ENCODE assay signal across 22 cellular contexts in the genomic region with DNA sequence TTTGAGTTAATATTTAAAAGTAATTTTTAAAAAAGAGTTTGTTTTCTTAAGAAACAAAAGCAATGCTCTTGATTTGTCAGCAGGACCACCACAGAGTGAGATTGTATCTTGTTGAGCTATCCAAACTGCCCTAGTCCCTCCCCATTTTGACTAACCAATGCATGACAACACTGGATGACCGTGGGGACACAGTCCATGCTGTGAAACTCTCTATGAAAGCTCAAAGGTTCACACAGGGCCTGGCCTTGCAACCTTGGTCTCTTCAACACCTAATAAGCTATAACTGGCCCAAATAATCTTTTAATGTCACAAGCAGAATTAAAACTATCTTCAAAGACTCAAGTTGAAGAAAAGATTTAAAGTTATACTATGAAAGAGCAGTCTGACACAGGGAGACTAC. TPM values are rescaled to one million over a fixed set of nuclear protein-coding genes. Genes with fewer than 3 reads are reported as not detected.
"Had no signal": no experiment of that assay in that cellular context is flagged by ENCODE, and none has a peak within 500 bp of the region (broad histone marks: within the 10 kb centered on the region; RNA-seq: fewer than 3 reads in every experiment).

No MANE protein-coding gene starts in this region.

- H3K4me3 Mint-ChIP-seq: activated CD4-positive, alpha-beta memory T cell treated with anti-CD3 and anti-CD28 coated beads, Interleukin-2, amount 10 ng/mL, durations not matched to agents 7 days and 5 days; activated naive CD8-positive, alpha-beta T cell; activated T-cell treated with anti-CD3 and anti-CD28 coated beads, Interleukin-2, amount 50 U/mL, for 24 hours; natural killer cell treated with Interleukin-12 subunit alpha and Interleukin-12 subunit beta and Interleukin-15 and Interleukin-18, amount 100 ng/mL, for 72 hours; T-helper 17 cell had no signal

- H3K36me3 ChIP-seq: right atrium auricular region, vagina had no signal

- FAIRE-seq: bronchial epithelial cell had no signal

- H3K4me3 ChIP-seq: gastrocnemius medialis, right atrium auricular region, skin epidermis, stomach, vagina had no signal

- H3K27ac ChIP-seq: gastrocnemius medialis, right atrium auricular region, skin epidermis, stomach, vagina, VCaP had no signal

- ATAC-seq: gastrocnemius medialis; left ventricle myocardium superior; natural killer cell treated with Interleukin-12 subunit alpha and Interleukin-12 subunit beta and Interleukin-15 and Interleukin-18, amount 100 ng/mL, for 72 hours; T-helper 17 cell had no signal

- H3K9me3 ChIP-seq: gastrocnemius medialis, right atrium auricular region, stomach, vagina had no signal

- H3K27me3 ChIP-seq: gastrocnemius medialis, right atrium auricular region, stomach, vagina had no signal

- H3K9me3 Mint-ChIP-seq: activated CD4-positive, alpha-beta memory T cell treated with anti-CD3 and anti-CD28 coated beads, Interleukin-2, amount 10 ng/mL, durations not matched to agents 7 days and 5 days; activated T-cell treated with anti-CD3 and anti-CD28 coated beads, Interleukin-2, amount 50 U/mL, for 24 hours; natural killer cell treated with Interleukin-12 subunit alpha and Interleukin-12 subunit beta and Interleukin-15 and Interleukin-18, amount 100 ng/mL, for 72 hours had no signal

- H3K27me3 Mint-ChIP-seq: activated CD4-positive, alpha-beta memory T cell treated with anti-CD3 and anti-CD28 coated beads, Interleukin-2, amount 10 ng/mL, durations not matched to agents 7 days and 5 days; activated naive CD8-positive, alpha-beta T cell; activated T-cell treated with anti-CD3 and anti-CD28 coated beads, Interleukin-2, amount 50 U/mL, for 24 hours; natural killer cell treated with Interleukin-12 subunit alpha and Interleukin-12 subunit beta and Interleukin-15 and Interleukin-18, amount 100 ng/mL, for 72 hours; T-helper 17 cell had no signal

- H3K36me3 Mint-ChIP-seq: natural killer cell treated with Interleukin-12 subunit alpha and Interleukin-12 subunit beta and Interleukin-15 and Interleukin-18, amount 100 ng/mL, for 72 hours had no signal

- H3K27ac Mint-ChIP-seq: activated CD4-positive, alpha-beta memory T cell treated with anti-CD3 and anti-CD28 coated beads, Interleukin-2, amount 10 ng/mL, durations not matched to agents 7 days and 5 days; activated naive CD8-positive, alpha-beta T cell; activated T-cell treated with anti-CD3 and anti-CD28 coated beads, Interleukin-2, amount 50 U/mL, for 24 hours; natural killer cell treated with Interleukin-12 subunit alpha and Interleukin-12 subunit beta and Interleukin-15 and Interleukin-18, amount 100 ng/mL, for 72 hours; T-helper 17 cell had no signal

- DNase-seq: activated CD4-positive, alpha-beta memory T cell treated with anti-CD3 and anti-CD28 coated beads, Interleukin-2, amount 10 ng/mL, durations not matched to agents 7 days and 5 days; activated CD4-positive, alpha-beta T cell treated with anti-CD3 and anti-CD28 coated beads for 1 hour; activated T-cell treated with anti-CD3 and anti-CD28 coated beads, Interleukin-2, amount 50 U/mL, for 24 hours; cerebellar nuclear complex; cortex of kidney; gastrocnemius medialis; head of caudate nucleus; left ventricle myocardium superior; stimulated activated CD4-positive, alpha-beta T cell treated with anti-CD3 and anti-CD28 coated beads, Interleukin-15, amount 100 ng/mL, for 24 hours; stimulated activated CD4-positive, alpha-beta T cell treated with anti-CD3 and anti-CD28 coated beads, Interleukin-2, amount 100 ng/mL, for 48 hours; stomach; T-helper 17 cell; trophoblast cell had no signal

- H3K4me1 ChIP-seq: gastrocnemius medialis, right atrium auricular region, vagina had no signal

- H3K4me1 Mint-ChIP-seq: activated CD4-positive, alpha-beta memory T cell treated with anti-CD3 and anti-CD28 coated beads, Interleukin-2, amount 10 ng/mL, durations not matched to agents 7 days and 5 days; T-helper 17 cell had no signal

RNA-seq across cellular contexts. Expression of gene DNAI7, which starts 13.6 kb away (rescaled TPM):
- total RNA-seq: activated CD4-positive, alpha-beta memory T cell treated with anti-CD3 and anti-CD28 coated beads, Interleukin-2, amount 10 ng/mL, durations not matched to agents 7 days and 5 days; bronchial epithelial cell; gastrocnemius medialis; kidney epithelial cell; mesenteric fat pad had no signal
